ENCODE assay signal across 29 cellular contexts in the genomic region with DNA sequence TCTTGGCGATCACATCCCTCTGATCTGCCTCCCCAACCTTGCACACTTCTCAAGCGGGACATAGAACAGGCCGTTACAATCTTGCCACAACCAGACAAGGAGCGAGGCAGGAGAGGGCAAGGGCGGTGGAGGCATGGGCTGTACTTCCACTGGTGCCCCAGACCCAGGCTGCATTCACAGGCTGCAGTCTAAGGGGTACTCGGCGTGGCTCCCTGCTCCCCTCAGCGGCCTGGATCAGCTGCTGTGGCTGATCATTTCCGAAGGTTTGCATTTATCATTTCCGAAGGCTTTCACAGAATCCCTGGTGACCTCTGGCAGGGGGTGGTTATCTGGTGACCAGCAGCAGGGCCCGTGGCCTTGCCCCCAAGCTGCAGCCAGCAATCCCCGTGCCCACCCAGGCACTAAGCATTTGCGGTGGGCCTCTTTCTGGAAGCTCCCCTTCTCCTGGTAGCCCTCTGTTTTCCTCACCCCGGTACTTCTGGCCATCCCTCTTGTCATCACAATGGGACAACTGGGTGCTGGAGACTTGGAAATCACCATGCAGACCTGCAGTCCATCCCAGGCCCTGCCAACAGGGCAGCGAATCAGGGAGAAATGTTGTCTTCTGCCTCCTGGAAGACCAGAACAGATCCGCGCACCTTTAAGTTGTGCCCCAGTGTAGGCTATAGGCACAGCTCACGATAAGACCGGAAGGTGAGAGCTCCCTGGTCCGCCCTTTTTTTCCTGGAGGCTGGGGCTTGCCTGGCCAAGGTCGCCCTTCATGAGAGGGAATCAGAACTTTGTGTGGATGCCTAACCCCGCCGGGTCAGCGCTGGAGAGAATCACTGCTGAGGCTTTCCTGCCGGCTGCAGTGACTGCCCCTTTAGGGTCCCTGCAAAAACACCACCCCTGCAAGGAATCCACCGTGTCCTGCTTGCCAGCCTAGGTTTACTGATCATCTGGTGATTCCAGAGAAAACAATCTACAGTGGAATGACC.
"Had no signal": no experiment of that assay in that cellular context is flagged by ENCODE, and none has a peak within 500 bp of the region (broad histone marks: within the 10 kb centered on the region; RNA-seq: fewer than 3 reads in every experiment).

No MANE protein-coding gene starts in this region.

- H3K27me3 ChIP-seq: hepatocyte, pancreas, right atrium auricular region, right lobe of liver, stomach, testis, thyroid gland, transverse colon, upper lobe of left lung had no signal

- H3K27me3 Mint-ChIP-seq: naive thymus-derived CD8-positive, alpha-beta T cell; progenitor cell of endocrine pancreas; stimulated activated naive B cell treated with anti-CD40 and anti-IgM and Interleukin-4, amounts not matched to agents 10 μg/mL and 1 μg/mL and 100 μg/mL, for 72 hours had no signal

- H3K27ac Mint-ChIP-seq: naive thymus-derived CD8-positive, alpha-beta T cell; nephron; progenitor cell of endocrine pancreas; stimulated activated naive B cell treated with anti-CD40 and anti-IgM and Interleukin-4, amounts not matched to agents 10 μg/mL and 1 μg/mL and 100 μg/mL, for 72 hours had no signal

- ATAC-seq: left cardiac atrium; left lobe of liver; left ventricle myocardium superior; lower lobe of right lung; naive thymus-derived CD8-positive, alpha-beta T cell; pancreas; right lobe of liver; stimulated activated naive B cell treated with anti-CD40 and anti-IgM and Interleukin-4, amounts not matched to agents 10 μg/mL and 1 μg/mL and 100 μg/mL, for 72 hours; stimulated activated naive CD8-positive, alpha-beta T cell treated with anti-CD3 and anti-CD28 coated beads, Interleukin-15, Interleukin-2, amounts not matched to agents 100 U/mL and 50 U/mL, for 24 hours had no signal

- H3K4me1 Mint-ChIP-seq: nephron; neural crest cell; stimulated activated naive B cell treated with anti-CD40 and anti-IgM and Interleukin-4, amounts not matched to agents 10 μg/mL and 1 μg/mL and 100 μg/mL, for 72 hours had no signal

- H3K4me3 Mint-ChIP-seq: naive thymus-derived CD8-positive, alpha-beta T cell; nephron; neural crest cell; stimulated activated naive B cell treated with anti-CD40 and anti-IgM and Interleukin-4, amounts not matched to agents 10 μg/mL and 1 μg/mL and 100 μg/mL, for 72 hours had no signal

- H3K36me3 Mint-ChIP-seq: stimulated activated naive B cell treated with anti-CD40 and anti-IgM and Interleukin-4, amounts not matched to agents 10 μg/mL and 1 μg/mL and 100 μg/mL, for 72 hours had no signal

- H3K27ac ChIP-seq: hepatocyte, lower lobe of right lung, pancreas, right atrium auricular region, right lobe of liver, stomach, testis, thyroid gland, transverse colon, upper lobe of left lung had no signal

- H3K9me3 ChIP-seq: lower lobe of right lung, pancreas, right atrium auricular region, right lobe of liver, testis, thyroid gland, transverse colon had no signal

- H3K4me3 ChIP-seq: hepatocyte, lower lobe of right lung, pancreas, right atrium auricular region, right lobe of liver, smooth muscle cell, stomach, testis, thyroid gland, transverse colon, upper lobe of left lung had no signal

- DNase-seq: islet precursor cell; kidney glomerular epithelial cell; left cardiac atrium; left ventricle myocardium superior; lower lobe of right lung; mammary epithelial cell; mesenchymal stem cell; naive thymus-derived CD8-positive, alpha-beta T cell; nucleus accumbens; right lobe of liver; stimulated activated CD4-positive, alpha-beta T cell treated with anti-CD3 and anti-CD28 coated beads, Interleukin-12 subunit alpha, Interleukin-12 subunit beta, amount 100 ng/mL, for 4 hours; stimulated activated CD4-positive, alpha-beta T cell treated with anti-CD3 and anti-CD28 coated beads, Interleukin-15, amount 100 ng/mL, for 24 hours; stimulated activated CD4-positive, alpha-beta T cell treated with anti-CD3 and anti-CD28 coated beads, Interleukin-2, amount 100 ng/mL, for 24 hours; stimulated activated CD4-positive, alpha-beta T cell treated with anti-CD3 and anti-CD28 coated beads, Interleukin-4, amount 100 ng/mL, for 1 hour; stimulated activated naive B cell treated with anti-CD40 and anti-IgM and Interleukin-4, amounts not matched to agents 10 μg/mL and 1 μg/mL and 100 μg/mL, for 72 hours; stimulated activated naive CD8-positive, alpha-beta T cell treated with anti-CD3 and anti-CD28 coated beads, Interleukin-15, Interleukin-2, amounts not matched to agents 100 U/mL and 50 U/mL, for 24 hours; stomach; testis; thyroid gland; transverse colon had no signal

- H3K4me1 ChIP-seq: lower lobe of right lung, pancreas, right atrium auricular region, right lobe of liver, stomach, testis, thyroid gland, transverse colon, upper lobe of left lung had no signal

- H3K36me3 ChIP-seq: lower lobe of right lung, pancreas, right atrium auricular region, right lobe of liver, stomach, thyroid gland, transverse colon, upper lobe of left lung had no signal
